Comparison of ENCODE assay signal across 18 cellular contexts in genomic region chr10:67782556-67782955, GRCh38. TPM values are rescaled to one million over a fixed set of nuclear protein-coding genes. Genes with fewer than 3 reads are reported as not detected.
DNase-seq lines count a peak whose midpoint lies in the region; ATAC-seq and TF ChIP-seq lines count a peak whose summit lies in the region.
"Had no signal": no experiment of that assay in that cellular context is flagged by ENCODE, and none has a peak within 500 bp of the region (broad histone marks: within the 10 kb centered on the region; RNA-seq: fewer than 3 reads in every experiment).

No MANE protein-coding gene starts in this region.

- H3K36me3 ChIP-seq in Karpas-422 (ENCODE audit: insufficient read depth, low read length) (no peaks in the 10 kb centered on the region), psoas muscle (ENCODE audit: insufficient read depth in 1 of 2, low read depth in 1 of 2) (no peaks in the 10 kb centered on the region), lower lobe of right lung (no peaks in the 10 kb centered on the region), spleen (no peaks in the 10 kb centered on the region)

- no peak overlapping the region for H3K9ac ChIP-seq in Karpas-422 (ENCODE audit: low read length)

- H3K9me3 ChIP-seq in Karpas-422 (ENCODE audit: low read length) (no peaks in the 10 kb centered on the region), T-helper 17 cell (ENCODE audit: control insufficient read depth, low read length, poor library complexity, severe bottlenecking) (no peaks in the 10 kb centered on the region), psoas muscle (no peaks in the 10 kb centered on the region), lower lobe of right lung (no peaks in the 10 kb centered on the region), spleen (no peaks in the 10 kb centered on the region)
- H3K9me3 ChIP-seq: Caco-2 had no signal

- H3K4me3 Mint-ChIP-seq in T-helper 17 cell: peak overlapping the region; percentile 8
- no peak overlapping the region for H3K4me3 Mint-ChIP-seq in stimulated activated naive CD8-positive, alpha-beta T cell treated with anti-CD3 and anti-CD28 coated beads, Interleukin-15, amount 100 ng/mL, for 72 hours
- H3K4me3 Mint-ChIP-seq: CD4-positive, alpha-beta T cell; HFFc6 had no signal

- 13 to 36% (median 25%) methylated on average over 2 of the region's 2 CpGs for WGBS in psoas muscle, 3 donors
- WGBS in spleen, 5 donors: 69 to 97% (median 83%) methylated on average over 2 of the region's 2 CpGs

- H3K9me2 ChIP-seq in Karpas-422 (replicated peaks; ENCODE audit: insufficient read depth, low read length): no peaks in the 10 kb centered on the region

- H3K36me3 Mint-ChIP-seq in T-helper 17 cell (ENCODE audit: low read depth): no peaks in the 10 kb centered on the region

- TF ChIP-seq POLR2A in spleen (IDR thresholded peaks at IDR 0.05): no peak

- H3K4me3 ChIP-seq in Karpas-422 (ENCODE audit: low read length) (no peak overlapping the region), psoas muscle (no peak overlapping the region), lower lobe of right lung (no peak overlapping the region), spleen (no peak overlapping the region)
- H3K4me3 ChIP-seq: GM12878 had no signal

- H3K4me1 ChIP-seq in Karpas-422 (ENCODE audit: low read length) (peaks cover 62% of the 10 kb centered on the region), psoas muscle (no peaks in the 10 kb centered on the region), lower lobe of right lung (no peaks in the 10 kb centered on the region), spleen (peaks cover 0 to 34% (median 16%) of the 10 kb centered on the region in 6 donors)
- H3K4me1 ChIP-seq: Caco-2 had no signal

- TF ChIP-seq CTCF in psoas muscle (IDR thresholded peaks at IDR 0.05): no peak
- no peak for TF ChIP-seq CTCF in lower lobe of right lung (IDR thresholded peaks at IDR 0.05)
- no peak for TF ChIP-seq CTCF in spleen (IDR thresholded peaks at IDR 0.05 in 8 of 11, conservative IDR thresholded peaks at IDR 0.05 in 3 of 11)

- H3K9me3 Mint-ChIP-seq in stimulated activated naive CD8-positive, alpha-beta T cell treated with anti-CD3 and anti-CD28 coated beads, Interleukin-15, amount 100 ng/mL, for 72 hours: no peaks in the 10 kb centered on the region
- H3K9me3 Mint-ChIP-seq: CD4-positive, alpha-beta T cell; HFFc6 had no signal

- H3K27ac Mint-ChIP-seq in T-helper 17 cell: peak overlapping the region; percentile 90
- H3K27ac Mint-ChIP-seq in stimulated activated naive CD8-positive, alpha-beta T cell treated with anti-CD3 and anti-CD28 coated beads, Interleukin-15, amount 100 ng/mL, for 72 hours: no peak overlapping the region
- H3K27ac Mint-ChIP-seq: CD4-positive, alpha-beta T cell; HFFc6 had no signal

- no peaks in the 10 kb centered on the region for H4K20me1 ChIP-seq in Karpas-422 (ENCODE audit: insufficient read depth, low read depth, low read length)

- no peak for ATAC-seq in T-helper 17 cell
- ATAC-seq in psoas muscle: peak; percentile 20 to 66 (median 54)
- ATAC-seq in stimulated activated naive CD8-positive, alpha-beta T cell treated with anti-CD3 and anti-CD28 coated beads, Interleukin-15, amount 100 ng/mL, for 72 hours: no peak
- ATAC-seq in lower lobe of right lung: no peak
- ATAC-seq: GM12878, HCT116 had no signal

- no peaks in the 10 kb centered on the region for H3K27me3 Mint-ChIP-seq in T-helper 17 cell
- no peaks in the 10 kb centered on the region for H3K27me3 Mint-ChIP-seq in stimulated activated naive CD8-positive, alpha-beta T cell treated with anti-CD3 and anti-CD28 coated beads, Interleukin-15, amount 100 ng/mL, for 72 hours
- H3K27me3 Mint-ChIP-seq: CD4-positive, alpha-beta T cell had no signal

- H3K27me3 ChIP-seq in Karpas-422 (ENCODE audit: low read length): no peaks in the 10 kb centered on the region
- H3K27me3 ChIP-seq in psoas muscle (ENCODE audit: insufficient read depth in 3 of 3, low read length in 2 of 3): no peaks in the 10 kb centered on the region
- H3K27me3 ChIP-seq in lower lobe of right lung (ENCODE audit: low read depth): no peaks in the 10 kb centered on the region
- H3K27me3 ChIP-seq in spleen (replicated peaks in 1 of 7): no peaks in the 10 kb centered on the region

- intact Hi-C loops in psoas muscle (cut with DNase I) (no loop called here), lower lobe of right lung (cut with DNase I) (no loop called here), spleen (cut with DNase I; ENCODE audit: low total_unique reads) (no loop called here)

- H3K79me2 ChIP-seq in Karpas-422 (ENCODE audit: low read length): no peaks in the 10 kb centered on the region

- H3K27ac ChIP-seq in Karpas-422 (ENCODE audit: low read length): peak overlapping the region; percentile 59; the same call in 1 of the 2 replicates
- H3K27ac ChIP-seq in psoas muscle: no peak overlapping the region
- H3K27ac ChIP-seq in lower lobe of right lung: no peak overlapping the region
- no peak overlapping the region for H3K27ac ChIP-seq in spleen
- H3K27ac ChIP-seq: C4-2B had no signal

- no peak for DNase-seq in Karpas-422
- no peak for DNase-seq in T-helper 17 cell
- DNase-seq in psoas muscle: no peak
- DNase-seq in stimulated activated naive CD8-positive, alpha-beta T cell treated with anti-CD3 and anti-CD28 coated beads, Interleukin-15, amount 100 ng/mL, for 72 hours: no peak
- DNase-seq in lower lobe of right lung: no peak
- DNase-seq in spleen: no peak
- DNase-seq: ACHN; Caco-2; CD4-positive, alpha-beta T cell; DMS79 treated with DMSO at 0.1 percent for 48 hours; EL; GOT3; H7; HFFc6; IMR-90 had no signal

- no peak overlapping the region; the same call in 1 of the 2 replicates for H2AFZ ChIP-seq in Karpas-422 (ENCODE audit: low read length)

- no peak overlapping the region for H3K4me2 ChIP-seq in Karpas-422 (ENCODE audit: low read depth, low read length, poor library complexity, severe bottlenecking)

- H3K4me1 Mint-ChIP-seq in T-helper 17 cell: peaks cover 32% of the 10 kb centered on the region
- peaks cover 55% of the 10 kb centered on the region for H3K4me1 Mint-ChIP-seq in stimulated activated naive CD8-positive, alpha-beta T cell treated with anti-CD3 and anti-CD28 coated beads, Interleukin-15, amount 100 ng/mL, for 72 hours

RNA-seq across cellular contexts. Expression of gene DNAJC12, which starts 55.4 kb away (rescaled TPM):
- 52.2 and 72.8 TPM in 2 replicates for total RNA-seq in Karpas-422 (2014; rRNA removed; shearing (Covaris generic); ENCODE audit: low replicate concordance)
- not detected for total RNA-seq in T-helper 17 cell
- total RNA-seq in psoas muscle: 1 to 10 TPM; 5.8 to 9.2 (median 7.7) TPM
- 10 to 100 TPM in 2 of 3 donors, 1 to 10 TPM in 1; 2.1 to 20.4 (median 13.8) TPM for polyA plus RNA-seq in psoas muscle
- total RNA-seq in lower lobe of right lung: 1.5 TPM
- 1 to 10 TPM in 3 of 7 donors, under 1 TPM in 3, not detected in 1; 0.43 to 2.0 (median 0.99) TPM for total RNA-seq in spleen
- polyA plus RNA-seq in spleen: under 1 TPM; 0.62 to 0.70 (median 0.64) TPM
- total RNA-seq: CD4-positive, alpha-beta T cell had no signal

Comparison
In these comparisons a context has a peak if more than half of its experiments do, and no peak if none do; other contexts are left out.
1. ATAC-seq: peak in psoas muscle (4 of 4); none in T-helper 17 cell (single experiment), stimulated activated naive CD8-positive, alpha-beta T cell treated with anti-CD3 and anti-CD28 coated beads, Interleukin-15, amount 100 ng/mL, for 72 hours (single experiment) and lower lobe of right lung (0 of 2).